2 cellular contexts compared by ENCODE assay signal in the genomic region with DNA sequence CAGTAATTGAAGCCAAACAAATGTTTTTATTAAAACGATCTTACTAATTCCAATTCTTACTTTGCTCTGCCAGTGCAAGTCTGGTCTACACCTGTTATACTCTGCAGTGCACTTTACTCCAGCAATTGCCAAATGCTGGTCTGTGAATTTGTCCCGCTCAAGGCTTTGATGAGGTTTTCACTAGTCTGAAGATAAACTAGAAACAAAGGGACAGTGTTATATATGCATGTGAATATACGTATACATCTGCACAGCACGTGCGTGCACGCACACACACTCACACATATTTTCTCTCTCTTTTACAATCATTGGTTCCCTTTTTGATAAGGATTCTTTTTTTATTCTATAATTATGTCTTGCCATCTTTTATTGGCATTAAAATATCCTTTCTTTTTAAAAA.
TF ChIP-seq lines count a peak whose summit lies in the region.

No MANE protein-coding gene starts in this region.

TF ChIP-seq in HepG2, 621 proteins besides CTCF, POLR2A, EP300 and RAD21 (continued from another document):
- TF ChIP-seq MTERF4 (CRISPR knock-in tag; IDR thresholded peaks at IDR 0.05) (no peak), MAF1 (CRISPR knock-in tag; IDR thresholded peaks at IDR 0.05; ENCODE audit: borderline replicate concordance) (no peak), BHLHE40 (IDR thresholded peaks at IDR 0.05; ENCODE audit: low read length) (peak; percentile 69), ZNF121 (CRISPR knock-in tag; IDR thresholded peaks at IDR 0.05) (peak; percentile 26; the same call in 1 of the 2 replicates), NKX3-1 (CRISPR knock-in tag; IDR thresholded peaks at IDR 0.05) (no peak), ZNF414 (CRISPR knock-in tag; IDR thresholded peaks at IDR 0.05) (no peak), ZNF292 (CRISPR knock-in tag; IDR thresholded peaks at IDR 0.05; ENCODE audit: borderline replicate concordance, low read depth) (no peak), ZSCAN29 (CRISPR knock-in tag; conservative IDR thresholded peaks at IDR 0.05) (no peak), TBX3 (IDR thresholded peaks at IDR 0.05; ENCODE audit: borderline replicate concordance) (no peak), ZNF549 (CRISPR knock-in tag; IDR thresholded peaks at IDR 0.05) (no peak)
- TF ChIP-seq, protein P1, sequence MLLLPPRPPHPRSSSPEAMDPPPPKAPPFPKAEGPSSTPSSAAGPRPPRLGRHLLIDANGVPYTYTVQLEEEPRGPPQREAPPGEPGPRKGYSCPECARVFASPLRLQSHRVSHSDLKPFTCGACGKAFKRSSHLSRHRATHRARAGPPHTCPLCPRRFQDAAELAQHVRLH (CRISPR knock-in tag; IDR thresholded peaks at IDR 0.05; ENCODE audit: borderline replicate concordance, low read depth) = no peak

TF ChIP-seq in endothelial cell of umbilical vein, 7 proteins besides CTCF, POLR2A, EP300 and RAD21 (continued from another document):
- TF ChIP-seq EZH2 (IDR thresholded peaks at IDR 0.05; ENCODE audit: borderline replicate concordance, low read depth, low read length, severe bottlenecking) (no peak), POLR2AphosphoS5 (IDR thresholded peaks at IDR 0.05; ENCODE audit: insufficient read depth, low read depth, low read length) (no peak), MYC (IDR thresholded peaks at IDR 0.05; ENCODE audit: low read depth, low read length) (no peak), GATA2 (IDR thresholded peaks at IDR 0.05; ENCODE audit: insufficient read depth, insufficient read length, low read depth, low read length) (no peak)
